9 cellular contexts compared by ENCODE assay signal in genomic region chr15:78070049-78070698, GRCh38. TPM values are rescaled to one million over a fixed set of nuclear protein-coding genes. Genes with fewer than 3 reads are reported as not detected.
DNase-seq lines count a peak whose midpoint lies in the region; TF ChIP-seq lines count a peak whose summit lies in the region.
"Had no signal": no experiment of that assay in that cellular context is flagged by ENCODE, and none has a peak within 500 bp of the region (broad histone marks: within the 10 kb centered on the region; RNA-seq: fewer than 3 reads in every experiment).

No MANE protein-coding gene starts in this region.

- H3K4me2 ChIP-seq in mammary epithelial cell (ENCODE audit: insufficient read depth, low read depth, low read length) (no peak overlapping the region), hepatocyte (peak overlapping the region; percentile 21)

- H3K36me3 ChIP-seq in mammary epithelial cell (ENCODE audit: insufficient read depth, low read length) (no peaks in the 10 kb centered on the region), hepatocyte (replicated peaks; ENCODE audit: insufficient read depth, low read depth) (no peaks in the 10 kb centered on the region), tibial nerve (no peaks in the 10 kb centered on the region)

- H4K20me1 ChIP-seq in mammary epithelial cell (ENCODE audit: insufficient read depth, low read length) (no peaks in the 10 kb centered on the region), hepatocyte (ENCODE audit: insufficient read depth, poor library complexity, severe bottlenecking) (no peaks in the 10 kb centered on the region)

- no peak for TF ChIP-seq EP300 in tibial nerve (IDR thresholded peaks at IDR 0.05)

- no peaks in the 10 kb centered on the region for H3K9me2 ChIP-seq in hepatocyte (replicated peaks; ENCODE audit: insufficient read depth)

- peaks cover 59% of the 10 kb centered on the region for H3K4me1 Mint-ChIP-seq in MCF 10A (ENCODE audit: insufficient read depth, unreplicated experiment)
- peaks cover 39% of the 10 kb centered on the region for H3K4me1 Mint-ChIP-seq in activated CD4-positive, alpha-beta T cell treated with anti-CD3 and anti-CD28 coated beads, Interleukin-2, amount 10 ng/mL, durations not matched to agents 7 days and 5 days

- intact Hi-C loops in MCF 10A (cut with micrococcal nuclease): no loop called here
- intact Hi-C loops in mammary epithelial cell (cut with micrococcal nuclease): no loop called here

- no peaks in the 10 kb centered on the region for H3K27me3 ChIP-seq in mammary epithelial cell (ENCODE audit: insufficient read depth, low read length)
- H3K27me3 ChIP-seq in hepatocyte: no peaks in the 10 kb centered on the region
- no peaks in the 10 kb centered on the region for H3K27me3 ChIP-seq in tibial nerve

- 98% methylated on average over 4 of the region's 4 CpGs for WGBS in mammary epithelial cell (ENCODE audit: low coverage, missing lambda C conversion rate)
- 93% methylated on average over 4 of the region's 4 CpGs for WGBS in hepatocyte (ENCODE audit: low lambda C conversion rate, missing lambda C conversion rate)
- WGBS in tibial nerve, 2 donors: 66 to 70% methylated on average over 4 of the region's 4 CpGs

- H3K9me3 ChIP-seq in mammary epithelial cell (replicated peaks; ENCODE audit: insufficient read depth, low read length) (no peaks in the 10 kb centered on the region), hepatocyte (ENCODE audit: low read depth) (no peaks in the 10 kb centered on the region), tibial nerve (no peaks in the 10 kb centered on the region)

- H3K9ac ChIP-seq in mammary epithelial cell (ENCODE audit: insufficient read depth, low read length): no peak overlapping the region

- TF ChIP-seq POLR2A in tibial nerve (IDR thresholded peaks at IDR 0.05): no peak

- H3K4me1 ChIP-seq in mammary epithelial cell (ENCODE audit: insufficient read depth, low read length) (peaks cover 12% of the 10 kb centered on the region), hepatocyte (ENCODE audit: insufficient read depth) (peaks cover 67% of the 10 kb centered on the region), tibial nerve (peaks cover 0 to 100% (median 80%) of the 10 kb centered on the region in 4 donors)

- H3K27ac ChIP-seq in mammary epithelial cell (ENCODE audit: insufficient read depth, low read depth, low read length): no peak overlapping the region
- H3K27ac ChIP-seq in hepatocyte: peak overlapping the region; percentile 87
- H3K27ac ChIP-seq in tibial nerve: peak overlapping the region; percentile 17 to 96 (median 82)
- H3K27ac ChIP-seq: epithelial cell of prostate had no signal

- CTCF ChIA-PET in MCF 10A (lab: Yijun Ruan, JAX): interaction anchor here (0.6 to 1.2 kb wide), 4 partner anchors 30 to 766 kb away, joined by 3 to 4 read pairs (median 3); no protein-coding TSS in a partner anchor
- CTCF ChIA-PET in mammary epithelial cell (lab: Charles Lee; ENCODE audit: low non-redundant PET): no interaction called here
- CTCF ChIA-PET in activated CD4-positive, alpha-beta T cell treated with anti-CD3 and anti-CD28 coated beads, Interleukin-2, amount 10 ng/mL, durations not matched to agents 7 days and 5 days (lab: Charles Lee): interaction anchor here (0.5 to 9.0 kb wide), 9 partner anchors 10 to 70 kb away, joined by 3 to 73 read pairs (median 4); no protein-coding TSS in a partner anchor

- TF ChIP-seq CTCF in MCF 10A (IDR thresholded peaks at IDR 0.05; ENCODE audit: unreplicated experiment) (no peak), mammary epithelial cell (conservative IDR thresholded peaks at IDR 0.05 in 1 of 2, IDR thresholded peaks at IDR 0.05 in 1 of 2; ENCODE audit: extremely low read depth in 1 of 2, insufficient read depth in 1 of 2, low read depth in 1 of 2, low read length in 2 of 2) (no peak), hepatocyte (IDR thresholded peaks at IDR 0.05; ENCODE audit: poor library complexity) (no peak), tibial nerve (IDR thresholded peaks at IDR 0.05) (no peak)

- H3K79me2 ChIP-seq in mammary epithelial cell (ENCODE audit: insufficient read depth, low read length) (peaks cover 85% of the 10 kb centered on the region), hepatocyte (peaks cover 91% of the 10 kb centered on the region)

- POLR2A ChIA-PET in MCF 10A (lab: Yijun Ruan, JAX): interaction anchor here (1.2 kb wide), 1 partner anchor 9 kb away, joined by 3 read pairs; no protein-coding TSS in a partner anchor
- POLR2A ChIA-PET in activated CD4-positive, alpha-beta T cell treated with anti-CD3 and anti-CD28 coated beads, Interleukin-2, amount 10 ng/mL, durations not matched to agents 7 days and 5 days (lab: Charles Lee): interaction anchor here (0.6 to 1.6 kb wide), 2 partner anchors 20 to 63 kb away, joined by 4 read pairs; no protein-coding TSS in a partner anchor

- H3K4me3 Mint-ChIP-seq in MCF 10A (ENCODE audit: unreplicated experiment): no peak overlapping the region
- H3K4me3 Mint-ChIP-seq in activated CD4-positive, alpha-beta T cell treated with anti-CD3 and anti-CD28 coated beads, Interleukin-2, amount 10 ng/mL, durations not matched to agents 7 days and 5 days: peak overlapping the region; percentile 66

- dilution Hi-C loops in mammary epithelial cell (cut with HindIII; ENCODE audit: low sequenced_read_pairs): no loop called here

- in situ Hi-C loops in mammary epithelial cell (cut with MboI; ENCODE audit: low sequenced_read_pairs in 2 of 2): no loop called here

- DNase-seq in MCF 10A (ENCODE audit: unreplicated experiment) (no peak), mammary epithelial cell (no peak), hepatocyte (ENCODE audit: low spot score) (no peak), tibial nerve (ENCODE audit: low spot score in 2 of 2) (no peak), NCI-H2107 treated with DMSO at 0.1 percent for 48 hours (lab: John Stamatoyannopoulos, UW; ENCODE audit: unreplicated experiment) (no peak), islet precursor cell (no peak), NCI-H524 (lab: John Stamatoyannopoulos, UW) (no peak)
- peak; percentile 57 for DNase-seq in activated CD4-positive, alpha-beta T cell treated with anti-CD3 and anti-CD28 coated beads, Interleukin-2, amount 10 ng/mL, durations not matched to agents 7 days and 5 days

- H2AFZ ChIP-seq in mammary epithelial cell (ENCODE audit: low read depth, low read length) (no peak overlapping the region), hepatocyte (no peak overlapping the region)

- H3K27me3 Mint-ChIP-seq in MCF 10A (ENCODE audit: insufficient read depth, unreplicated experiment): no peaks in the 10 kb centered on the region
- no peaks in the 10 kb centered on the region for H3K27me3 Mint-ChIP-seq in activated CD4-positive, alpha-beta T cell treated with anti-CD3 and anti-CD28 coated beads, Interleukin-2, amount 10 ng/mL, durations not matched to agents 7 days and 5 days

- BruUV-seq in MCF 10A (replicated peaks; lab: Mats Ljungman, UMichigan) (no TSS peak), mammary epithelial cell (replicated peaks; lab: Mats Ljungman, UMichigan) (no TSS peak)

- peak overlapping the region; percentile 75 for H3K27ac Mint-ChIP-seq in MCF 10A (ENCODE audit: low read depth, unreplicated experiment)
- H3K27ac Mint-ChIP-seq in activated CD4-positive, alpha-beta T cell treated with anti-CD3 and anti-CD28 coated beads, Interleukin-2, amount 10 ng/mL, durations not matched to agents 7 days and 5 days: peak overlapping the region; percentile 92

- no peak overlapping the region for H3K4me3 ChIP-seq in mammary epithelial cell (replicated peaks in 1 of 3; ENCODE audit: insufficient read depth in 1 of 3, low read depth in 2 of 3, low read length in 3 of 3)
- H3K4me3 ChIP-seq in hepatocyte: no peak overlapping the region
- no peak overlapping the region for H3K4me3 ChIP-seq in tibial nerve

- no peaks in the 10 kb centered on the region for H3K9me3 Mint-ChIP-seq in MCF 10A (ENCODE audit: unreplicated experiment)
- H3K9me3 Mint-ChIP-seq in activated CD4-positive, alpha-beta T cell treated with anti-CD3 and anti-CD28 coated beads, Interleukin-2, amount 10 ng/mL, durations not matched to agents 7 days and 5 days: no peaks in the 10 kb centered on the region

- peaks cover 18% of the 10 kb centered on the region for H3K36me3 Mint-ChIP-seq in MCF 10A (ENCODE audit: insufficient read depth, unreplicated experiment)
- H3K36me3 Mint-ChIP-seq in activated CD4-positive, alpha-beta T cell treated with anti-CD3 and anti-CD28 coated beads, Interleukin-2, amount 10 ng/mL, durations not matched to agents 7 days and 5 days (ENCODE audit: low read depth): peaks cover 25% of the 10 kb centered on the region

RNA-seq across cellular contexts. Expression of gene TBC1D2B, which starts 7.3 kb away (rescaled TPM):
- total RNA-seq in MCF 10A (2022) (21.2 and 21.6 TPM in 2 replicates), mammary epithelial cell (10 to 100 TPM; 15.7 to 24.0 TPM), hepatocyte (33.8 and 38.4 TPM in 2 replicates), tibial nerve (100 to 1,000 TPM in 2 of 4 donors, 10 to 100 TPM in 2; 64.5 to 127 (median 94.5) TPM)
- polyA plus RNA-seq in mammary epithelial cell (11.8 TPM), hepatocyte (24.8 and 29.3 TPM in 2 replicates)
- 10.3 TPM for polyA minus RNA-seq in mammary epithelial cell
- 10 to 100 TPM; 77.2 to 83.7 TPM for total RNA-seq in activated CD4-positive, alpha-beta T cell treated with anti-CD3 and anti-CD28 coated beads, Interleukin-2, amount 10 ng/mL, durations not matched to agents 7 days and 5 days

RNA-seq across cellular contexts. Expression of gene SH2D7, which starts 22.2 kb away (rescaled TPM):
- total RNA-seq in MCF 10A (2022): not detected in 2 replicates
- not detected for total RNA-seq in mammary epithelial cell
- polyA plus RNA-seq in mammary epithelial cell: not detected
- not detected for polyA minus RNA-seq in mammary epithelial cell
- not detected for total RNA-seq in activated CD4-positive, alpha-beta T cell treated with anti-CD3 and anti-CD28 coated beads, Interleukin-2, amount 10 ng/mL, durations not matched to agents 7 days and 5 days
- total RNA-seq in hepatocyte: not detected in 2 replicates
- 0.22 TPM in 1 of 2 replicates, not detected in the other for polyA plus RNA-seq in hepatocyte
- not detected for total RNA-seq in tibial nerve
